ENCODE assay signal across 8 cellular contexts in the genomic region with DNA sequence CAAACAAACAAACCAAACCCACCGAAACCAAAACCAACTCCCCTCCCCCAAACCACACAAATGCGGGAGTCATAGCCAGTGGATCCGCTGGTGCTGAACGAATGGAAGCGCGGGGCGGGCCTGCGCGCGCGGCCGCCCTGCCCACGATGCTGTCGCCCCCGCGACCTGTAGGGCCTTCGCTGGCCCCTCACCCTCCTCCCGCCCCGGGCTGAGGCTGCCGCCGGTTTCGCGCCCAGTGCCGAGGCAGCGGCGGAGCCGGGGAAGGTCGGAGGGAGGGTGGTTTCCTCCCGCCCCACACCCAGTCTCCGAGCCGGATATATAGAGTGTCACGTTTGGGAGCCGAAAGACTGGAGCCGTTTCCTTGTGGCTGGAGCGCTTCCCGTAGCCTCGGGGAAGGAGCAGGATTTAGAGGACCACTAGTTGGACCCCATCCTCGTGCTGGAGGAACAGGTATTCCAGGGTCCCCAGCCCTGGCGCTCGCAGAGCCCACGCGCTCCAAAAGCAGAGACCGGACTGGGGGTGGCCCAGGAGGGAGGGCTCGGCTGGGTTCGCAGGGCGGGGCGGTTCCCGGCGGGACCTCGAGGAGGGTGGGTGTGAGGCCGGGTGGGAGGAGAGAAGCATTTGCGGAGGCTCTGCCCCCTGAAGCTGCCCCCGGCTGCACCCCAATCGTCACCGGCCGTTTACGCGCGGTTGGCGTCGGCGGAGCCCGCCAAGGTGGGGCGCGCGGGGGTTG. TPM values are rescaled to one million over a fixed set of nuclear protein-coding genes. Genes with fewer than 3 reads are reported as not detected.
DNase-seq lines count a peak whose midpoint lies in the region; ATAC-seq and TF ChIP-seq lines count a peak whose summit lies in the region.

A gene (plus strand): TSS at position 321 of the 733 bp plus-strand sequence. CDS start 121,172 bp downstream, outside the sequence.

- TF ChIP-seq CTCF in CD8-positive, alpha-beta T cell (IDR thresholded peaks at IDR 0.05): no peak
- TF ChIP-seq CTCF in activated B cell treated with CpG ODN at 0.5 μM for 24 hours (IDR thresholded peaks at IDR 0.05): no peak

- H3K27me3 ChIP-seq in CD8-positive, alpha-beta T cell (ENCODE audit: insufficient read depth, low read length): no peaks in the 10 kb centered on the region

- no peaks in the 10 kb centered on the region for H3K36me3 Mint-ChIP-seq in CD8-positive, alpha-beta T cell
- H3K36me3 Mint-ChIP-seq in activated B cell treated with CpG ODN at 0.5 μM for 24 hours (ENCODE audit: low read depth): no peaks in the 10 kb centered on the region

- H3K4me3 Mint-ChIP-seq in CD8-positive, alpha-beta T cell: peak within 1 kb of the TSS; percentile 88
- peak within 1 kb of the TSS; percentile 78 for H3K4me3 Mint-ChIP-seq in activated B cell treated with CpG ODN at 0.5 μM for 24 hours

- POLR2A ChIA-PET in CD8-positive, alpha-beta T cell (lab: Charles Lee): no interaction called here
- POLR2A ChIA-PET in activated B cell treated with CpG ODN at 0.5 μM for 24 hours (lab: Charles Lee): no interaction called here

- no peak within 1 kb of the TSS for H3K27ac ChIP-seq in CD8-positive, alpha-beta T cell (ENCODE audit: low read depth, low read length)

- ATAC-seq in CD8-positive, alpha-beta T cell: peak; percentile 68
- ATAC-seq in GM19452 (IDR thresholded peaks at IDR 0.05; ENCODE audit: unreplicated experiment) (peak; percentile 45), activated B cell treated with CpG ODN at 0.5 μM for 24 hours (ENCODE audit: low read depth) (peak; percentile 30)

- CTCF ChIA-PET in CD8-positive, alpha-beta T cell (lab: Charles Lee): no interaction called here
- CTCF ChIA-PET in activated B cell treated with CpG ODN at 0.5 μM for 24 hours (lab: Charles Lee): no interaction called here

- no peaks in the 10 kb centered on the region for H3K36me3 ChIP-seq in CD8-positive, alpha-beta T cell (ENCODE audit: insufficient read depth, low read length)

- intact Hi-C loops in CD8-positive, alpha-beta T cell (cut with DNase I, micrococcal nuclease): loop anchor here in 1 of 2 experiments (5.0 kb wide), 1 partner anchor 47 kb away; no protein-coding TSS in a partner anchor
- intact Hi-C loops in activated B cell treated with CpG ODN at 0.5 μM for 24 hours (cut with micrococcal nuclease): loop anchor here (5.0 kb wide), 1 partner anchor 233 kb away; a partner anchor contains a TSS

- peak; percentile 5 to 58 (median 23) for DNase-seq in CD8-positive, alpha-beta T cell
- DNase-seq in Kasumi-1 (lab: John Stamatoyannopoulos, UW) (peak; percentile 80 to 87), activated B cell treated with CpG ODN at 0.5 μM for 24 hours (no peak), cerebellum (ENCODE audit: low spot score) (peak; percentile 35), kidney glomerular epithelial cell (lab: John Stamatoyannopoulos, UW) (peak; percentile 43), epidermal melanocyte (ENCODE audit: insufficient read length, low spot score) (no peak)
- DNase-seq in stimulated activated CD4-positive, alpha-beta T cell treated with anti-CD3 and anti-CD28 coated beads, Interleukin-15, amount 100 ng/mL, for 1 hour (ENCODE audit: low read depth in 1 of 2, low spot score in 1 of 2): peak; percentile 19 to 20

- H3K4me1 ChIP-seq in CD8-positive, alpha-beta T cell (ENCODE audit: insufficient read depth, low read length): peaks cover 13% of the 10 kb centered on the region

- peaks cover 8% of the 10 kb centered on the region for H3K27me3 Mint-ChIP-seq in CD8-positive, alpha-beta T cell (ENCODE audit: low read depth)
- peaks cover 21% of the 10 kb centered on the region for H3K27me3 Mint-ChIP-seq in activated B cell treated with CpG ODN at 0.5 μM for 24 hours

- no peaks in the 10 kb centered on the region for H3K9me3 ChIP-seq in CD8-positive, alpha-beta T cell (ENCODE audit: low read length)

- peak within 1 kb of the TSS; percentile 59 for H3K4me3 ChIP-seq in CD8-positive, alpha-beta T cell (ENCODE audit: low read depth, low read length)

- peaks cover 13% of the 10 kb centered on the region for H3K4me1 Mint-ChIP-seq in CD8-positive, alpha-beta T cell (ENCODE audit: low read depth)
- H3K4me1 Mint-ChIP-seq in activated B cell treated with CpG ODN at 0.5 μM for 24 hours: peaks cover 30% of the 10 kb centered on the region

- peak within 1 kb of the TSS; percentile 68 for H3K27ac Mint-ChIP-seq in CD8-positive, alpha-beta T cell
- no peak within 1 kb of the TSS for H3K27ac Mint-ChIP-seq in activated B cell treated with CpG ODN at 0.5 μM for 24 hours

- no peaks in the 10 kb centered on the region for H3K9me3 Mint-ChIP-seq in CD8-positive, alpha-beta T cell
- H3K9me3 Mint-ChIP-seq in activated B cell treated with CpG ODN at 0.5 μM for 24 hours: no peaks in the 10 kb centered on the region

RNA-seq across cellular contexts. Expression of the gene that starts here (rescaled TPM):
- total RNA-seq in CD8-positive, alpha-beta T cell: under 1 TPM; 0.24 to 0.86 TPM
- total RNA-seq in activated B cell treated with CpG ODN at 0.5 μM for 24 hours: not detected in 2 replicates
- 41.4 TPM for total RNA-seq in cerebellum

Comparison
In these comparisons a context has a peak if more than half of its experiments do, and no peak if none do; other contexts are left out.
1. RNA of the gene that starts here (total RNA-seq): 41.4 TPM in cerebellum (single experiment); 0.24 to 0.86 TPM in CD8-positive, alpha-beta T cell and not detected in activated B cell treated with CpG ODN at 0.5 μM for 24 hours; every median in the first group is over 10 times any median in the second.
2. Peak in DNase-seq, ATAC-seq and H3K4me3 ChIP-seq in CD8-positive, alpha-beta T cell; RNA of the gene not detected or under 1 TPM.
3. Peak in ATAC-seq in activated B cell treated with CpG ODN at 0.5 μM for 24 hours; RNA of the gene not detected or under 1 TPM.
4. DNase-seq: peak in Kasumi-1 (2 of 2), cerebellum (single experiment), kidney glomerular epithelial cell (single experiment) and stimulated activated CD4-positive, alpha-beta T cell treated with anti-CD3 and anti-CD28 coated beads, Interleukin-15, amount 100 ng/mL, for 1 hour (2 of 2); none in activated B cell treated with CpG ODN at 0.5 μM for 24 hours (single experiment) and epidermal melanocyte (single experiment).
5. Peak in every context shown above with its lines, with median percentiles within 50 percentile points of each other: ATAC-seq.